1 cellular context compared by ENCODE assay signal in genomic region chr1:36183309-36183856, GRCh38.
TF ChIP-seq lines count a peak whose summit lies in the region.

No MANE protein-coding gene starts in this region.

TF ChIP-seq in SK-N-SH, 30 proteins besides CTCF, POLR2A, EP300 and RAD21 (continued from another document):
- no peak for TF ChIP-seq RXRA (IDR thresholded peaks at IDR 0.05; ENCODE audit: borderline replicate concordance, low read depth)
- no peak for TF ChIP-seq RCOR1 (IDR thresholded peaks at IDR 0.05; ENCODE audit: low read length)
- TF ChIP-seq TEAD4 (IDR thresholded peaks at IDR 0.05; ENCODE audit: borderline replicate concordance, insufficient read depth): no peak
- no peak for TF ChIP-seq RFX5 (IDR thresholded peaks at IDR 0.05; ENCODE audit: low read length)
- no peak for TF ChIP-seq TAF1 (IDR thresholded peaks at IDR 0.05; ENCODE audit: borderline replicate concordance, low read depth, low read length)
- no peak for TF ChIP-seq ZBTB33 (IDR thresholded peaks at IDR 0.05; ENCODE audit: borderline replicate concordance, low read depth)
- no peak for TF ChIP-seq MAX (IDR thresholded peaks at IDR 0.05; ENCODE audit: low read depth)
- no peak for TF ChIP-seq USF1 (IDR thresholded peaks at IDR 0.05; ENCODE audit: borderline replicate concordance, low read depth)
- TF ChIP-seq POLR2AphosphoS5 (IDR thresholded peaks at IDR 0.05; ENCODE audit: low read depth, low read length): no peak
- no peak for TF ChIP-seq CHD2 (IDR thresholded peaks at IDR 0.05; ENCODE audit: low read length, partially characterized antibody)
